8 cellular contexts compared by ENCODE assay signal in the genomic region with DNA sequence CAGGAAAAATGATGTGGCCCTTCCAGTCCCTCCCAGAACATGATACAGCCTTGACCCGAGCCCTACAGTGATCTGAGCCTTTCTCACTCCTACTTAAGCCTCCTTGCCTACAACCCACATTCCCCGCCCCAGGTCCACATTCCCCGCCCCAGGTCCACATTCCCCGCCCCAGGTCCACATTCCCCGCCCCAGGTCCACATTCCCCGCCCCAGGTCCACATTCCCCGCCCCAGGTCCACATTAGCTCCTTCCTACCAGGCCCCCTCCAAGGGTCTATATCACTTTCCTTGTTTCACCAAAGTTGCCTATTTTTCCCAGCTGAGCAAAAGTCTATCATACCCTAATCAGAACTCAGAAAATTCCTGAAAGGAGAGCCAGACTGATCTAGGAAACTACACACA. TPM values are rescaled to one million over a fixed set of nuclear protein-coding genes. Genes with fewer than 3 reads are reported as not detected.
DNase-seq lines count a peak whose midpoint lies in the region; ATAC-seq and TF ChIP-seq lines count a peak whose summit lies in the region.
"Not testable (repeated sequence)": the region's sequence is repeated elsewhere in the genome, so short reads cannot be mapped to it uniquely, and the experiment has no call there.

No MANE protein-coding gene starts in this region.

- H3K4me1 ChIP-seq in CD4-positive, CD25-positive, alpha-beta regulatory T cell (ENCODE audit: control insufficient read depth, insufficient read depth, low read length, poor library complexity, severe bottlenecking) = peaks cover 17% of the 10 kb centered on the region
- H3K4me1 ChIP-seq in HEK293 (ENCODE audit: control insufficient read depth, insufficient read depth, low read length) = not testable (repeated sequence)
- H3K4me1 ChIP-seq in liver (ENCODE audit: control insufficient read depth in 4 of 4, insufficient read depth in 4 of 4, low read length in 3 of 4) = peaks cover 4 to 21% (median 12%) of the 10 kb centered on the region in 4 donors

- H3K27ac Mint-ChIP-seq in CD4-positive, CD25-positive, alpha-beta regulatory T cell; activated B cell treated with CpG ODN at 0.5 μM for 24 hours; activated naive CD4-positive, alpha-beta T cell treated with anti-CD3 and anti-CD28 coated beads for 36 hours; central memory CD8-positive, alpha-beta T cell (ENCODE audit: low read depth); natural killer cell treated with Interleukin-12 subunit alpha and Interleukin-12 subunit beta and Interleukin-15 and Interleukin-18, amount 100 ng/mL, for 72 hours: not testable (repeated sequence)

- H3K27ac ChIP-seq in CD4-positive, CD25-positive, alpha-beta regulatory T cell (ENCODE audit: insufficient read depth, low read length, poor library complexity, severe bottlenecking); HEK293 (ENCODE audit: extremely low read depth, low read depth, low read length); liver (ENCODE audit: low read depth in 1 of 2, low read length in 2 of 2): not testable (repeated sequence)

- ATAC-seq in CD4-positive, CD25-positive, alpha-beta regulatory T cell (ENCODE audit: low read depth in 2 of 2); activated B cell treated with CpG ODN at 0.5 μM for 24 hours (ENCODE audit: low read depth); central memory CD8-positive, alpha-beta T cell (replicated peaks; ENCODE audit: extremely low read depth, poor library complexity, severe bottlenecking); natural killer cell treated with Interleukin-12 subunit alpha and Interleukin-12 subunit beta and Interleukin-15 and Interleukin-18, amount 100 ng/mL, for 72 hours: not testable (repeated sequence)
- peak; percentile 27 for ATAC-seq in sciatic nerve

- POLR2A ChIA-PET in HEK293 (lab: Yijun Ruan, JAX) = interaction anchor here (1.6 to 2.7 kb wide), 2 partner anchors 10 to 263 kb away, joined by 5 to 9 read pairs; a partner anchor contains a TSS
- POLR2A ChIA-PET in activated B cell treated with CpG ODN at 0.5 μM for 24 hours (lab: Charles Lee) = not testable (repeated sequence)

- not testable (repeated sequence) for H3K27me3 ChIP-seq in CD4-positive, CD25-positive, alpha-beta regulatory T cell (ENCODE audit: control insufficient read depth, insufficient read depth, low read length); liver (ENCODE audit: control insufficient read depth in 4 of 4, insufficient read depth in 4 of 4, low read length in 3 of 4)

- WGBS in liver = 78% methylated on average over 7 of the region's 7 CpGs

- H3K4me3 Mint-ChIP-seq in CD4-positive, CD25-positive, alpha-beta regulatory T cell = peak overlapping the region; percentile 81 to 89 (median 86)
- peak overlapping the region; percentile 46 for H3K4me3 Mint-ChIP-seq in activated B cell treated with CpG ODN at 0.5 μM for 24 hours
- H3K4me3 Mint-ChIP-seq in activated naive CD4-positive, alpha-beta T cell treated with anti-CD3 and anti-CD28 coated beads for 36 hours = peak overlapping the region; percentile 18
- H3K4me3 Mint-ChIP-seq in central memory CD8-positive, alpha-beta T cell = peak overlapping the region; percentile 67
- peak overlapping the region; percentile 38 for H3K4me3 Mint-ChIP-seq in natural killer cell treated with Interleukin-12 subunit alpha and Interleukin-12 subunit beta and Interleukin-15 and Interleukin-18, amount 100 ng/mL, for 72 hours

- intact Hi-C loops in activated B cell treated with CpG ODN at 0.5 μM for 24 hours (cut with micrococcal nuclease) = loop anchor here (5.0 kb wide), 1 partner anchor 1067 kb away; no protein-coding TSS in a partner anchor
- intact Hi-C loops in activated naive CD4-positive, alpha-beta T cell treated with anti-CD3 and anti-CD28 coated beads for 36 hours (cut with micrococcal nuclease) = loop anchor here (1.0 to 10.0 kb wide), 7 partner anchors 207 to 1067 kb away; a partner anchor contains a TSS
- intact Hi-C loops in sciatic nerve (cut with DNase I) = not testable (repeated sequence)

- not testable (repeated sequence) for TF ChIP-seq RAD21 in liver (IDR thresholded peaks at IDR 0.05)

- H3K4me1 Mint-ChIP-seq in CD4-positive, CD25-positive, alpha-beta regulatory T cell = peaks cover 5 to 44% (median 24%) of the 10 kb centered on the region in 4 donors
- not testable (repeated sequence) for H3K4me1 Mint-ChIP-seq in activated B cell treated with CpG ODN at 0.5 μM for 24 hours
- H3K4me1 Mint-ChIP-seq in activated naive CD4-positive, alpha-beta T cell treated with anti-CD3 and anti-CD28 coated beads for 36 hours (ENCODE audit: low read depth) = peaks cover 24% of the 10 kb centered on the region
- peaks cover 33% of the 10 kb centered on the region for H3K4me1 Mint-ChIP-seq in central memory CD8-positive, alpha-beta T cell
- H3K4me1 Mint-ChIP-seq in natural killer cell treated with Interleukin-12 subunit alpha and Interleukin-12 subunit beta and Interleukin-15 and Interleukin-18, amount 100 ng/mL, for 72 hours (ENCODE audit: low read depth in 2 of 2) = peaks cover 11 to 22% of the 10 kb centered on the region in 2 donors

- DNase-seq in CD4-positive, CD25-positive, alpha-beta regulatory T cell; activated B cell treated with CpG ODN at 0.5 μM for 24 hours; activated naive CD4-positive, alpha-beta T cell treated with anti-CD3 and anti-CD28 coated beads for 36 hours; central memory CD8-positive, alpha-beta T cell (ENCODE audit: low spot score in 2 of 2); natural killer cell treated with Interleukin-12 subunit alpha and Interleukin-12 subunit beta and Interleukin-15 and Interleukin-18, amount 100 ng/mL, for 72 hours (ENCODE audit: low spot score); sciatic nerve (ENCODE audit: low spot score): not testable (repeated sequence)

- H3K36me3 Mint-ChIP-seq in CD4-positive, CD25-positive, alpha-beta regulatory T cell; activated B cell treated with CpG ODN at 0.5 μM for 24 hours (ENCODE audit: low read depth); activated naive CD4-positive, alpha-beta T cell treated with anti-CD3 and anti-CD28 coated beads for 36 hours (ENCODE audit: low read depth); natural killer cell treated with Interleukin-12 subunit alpha and Interleukin-12 subunit beta and Interleukin-15 and Interleukin-18, amount 100 ng/mL, for 72 hours: not testable (repeated sequence)
- H3K36me3 Mint-ChIP-seq in central memory CD8-positive, alpha-beta T cell (ENCODE audit: insufficient read depth) = peaks cover 13% of the 10 kb centered on the region

- H3K9me3 ChIP-seq in CD4-positive, CD25-positive, alpha-beta regulatory T cell (ENCODE audit: control insufficient read depth in 2 of 2, low read length in 2 of 2); HEK293 (ENCODE audit: control insufficient read depth, insufficient read depth, low read depth, low read length); liver (ENCODE audit: control insufficient read depth in 4 of 4, low read length in 3 of 4): not testable (repeated sequence)

- H3K4me3 ChIP-seq in CD4-positive, CD25-positive, alpha-beta regulatory T cell (ENCODE audit: low read depth, low read length); HEK293 (ENCODE audit: low read depth, low read length); liver (ENCODE audit: low read depth in 1 of 3, low read length in 3 of 3): not testable (repeated sequence)

- CTCF ChIA-PET in HEK293 (lab: Yijun Ruan, JAX) = interaction anchor here (0.5 to 5.4 kb wide), 33 partner anchors 10 to 1817 kb away, joined by 3 to 69 read pairs (median 4); a partner anchor contains a TSS
- CTCF ChIA-PET in activated B cell treated with CpG ODN at 0.5 μM for 24 hours (lab: Charles Lee) = interaction anchor here (2.2 kb wide), 1 partner anchor 10 kb away, joined by 17 read pairs; no protein-coding TSS in a partner anchor
- CTCF ChIA-PET in activated naive CD4-positive, alpha-beta T cell treated with anti-CD3 and anti-CD28 coated beads for 36 hours (lab: Charles Lee) = interaction anchor here (0.8 to 6.4 kb wide), 15 partner anchors 9 to 583 kb away, joined by 3 to 96 read pairs (median 5); no protein-coding TSS in a partner anchor

- H3K36me3 ChIP-seq in CD4-positive, CD25-positive, alpha-beta regulatory T cell (ENCODE audit: control insufficient read depth, insufficient read depth, low read length); HEK293 (ENCODE audit: control insufficient read depth in 2 of 2, insufficient read depth in 1 of 2, low read length in 2 of 2); liver (ENCODE audit: control insufficient read depth in 4 of 4, insufficient read depth in 3 of 4, low read depth in 1 of 4, low read length in 3 of 4): not testable (repeated sequence)

- H3K27me3 Mint-ChIP-seq in CD4-positive, CD25-positive, alpha-beta regulatory T cell = peaks cover 15% of the 10 kb centered on the region
- peaks cover 49% of the 10 kb centered on the region for H3K27me3 Mint-ChIP-seq in activated B cell treated with CpG ODN at 0.5 μM for 24 hours
- H3K27me3 Mint-ChIP-seq in activated naive CD4-positive, alpha-beta T cell treated with anti-CD3 and anti-CD28 coated beads for 36 hours (ENCODE audit: low read depth); central memory CD8-positive, alpha-beta T cell: not testable (repeated sequence)
- H3K27me3 Mint-ChIP-seq in natural killer cell treated with Interleukin-12 subunit alpha and Interleukin-12 subunit beta and Interleukin-15 and Interleukin-18, amount 100 ng/mL, for 72 hours = peaks cover 21 to 34% of the 10 kb centered on the region in 2 donors

- TF ChIP-seq CTCF in HEK293 (tag by site-specific recombination; IDR thresholded peaks at IDR 0.05); activated B cell treated with CpG ODN at 0.5 μM for 24 hours (IDR thresholded peaks at IDR 0.05); liver (IDR thresholded peaks at IDR 0.05; ENCODE audit: low read depth, low read length, missing input control): not testable (repeated sequence)

- not testable (repeated sequence) for H3K9me3 Mint-ChIP-seq in CD4-positive, CD25-positive, alpha-beta regulatory T cell; activated B cell treated with CpG ODN at 0.5 μM for 24 hours; activated naive CD4-positive, alpha-beta T cell treated with anti-CD3 and anti-CD28 coated beads for 36 hours; central memory CD8-positive, alpha-beta T cell; natural killer cell treated with Interleukin-12 subunit alpha and Interleukin-12 subunit beta and Interleukin-15 and Interleukin-18, amount 100 ng/mL, for 72 hours

- H3K9ac ChIP-seq in liver (ENCODE audit: low read depth in 1 of 2, low read length in 2 of 2) = not testable (repeated sequence)

RNA-seq across cellular contexts. Expression of a gene that starts 2.3 kb away (rescaled TPM):
- 8.2 TPM for total RNA-seq in CD4-positive, CD25-positive, alpha-beta regulatory T cell
- 1 to 10 TPM in 1 of 4 donors, under 1 TPM in 2, not detected in 1; 0.20 to 1.0 (median 0.31) TPM for polyA plus RNA-seq in CD4-positive, CD25-positive, alpha-beta regulatory T cell
- total RNA-seq in activated B cell treated with CpG ODN at 0.5 μM for 24 hours = 1.6 TPM in 1 of 2 replicates, not detected in the other
- total RNA-seq in activated naive CD4-positive, alpha-beta T cell treated with anti-CD3 and anti-CD28 coated beads for 36 hours = 1 to 10 TPM in 1 of 2 experiments, under 1 TPM in 1; 0.81 to 1.0 TPM
- 10 to 100 TPM in 1 of 2 donors, under 1 TPM in 1; 0.28 to 46.9 TPM for total RNA-seq in liver
- 10 to 100 TPM in 1 of 2 donors, 1 to 10 TPM in 1; 6.5 to 11.6 TPM for polyA plus RNA-seq in liver
- under 1 TPM; 0.31 to 0.59 TPM for total RNA-seq in natural killer cell treated with Interleukin-12 subunit alpha and Interleukin-12 subunit beta and Interleukin-15 and Interleukin-18, amount 100 ng/mL, for 72 hours
- 2.3 TPM for total RNA-seq in sciatic nerve

Comparison
In these comparisons a context has a peak if more than half of its experiments do, and no peak if none do; other contexts are left out.
1. H3K4me3 Mint-ChIP-seq: peak in every context shown above with its lines; median percentile 86 in CD4-positive, CD25-positive, alpha-beta regulatory T cell; 67 in central memory CD8-positive, alpha-beta T cell; 46 in activated B cell treated with CpG ODN at 0.5 μM for 24 hours; 38 in natural killer cell treated with Interleukin-12 subunit alpha and Interleukin-12 subunit beta and Interleukin-15 and Interleukin-18, amount 100 ng/mL, for 72 hours; 18 in activated naive CD4-positive, alpha-beta T cell treated with anti-CD3 and anti-CD28 coated beads for 36 hours.